23 cellular contexts compared by ENCODE assay signal in genomic region chr4:82394896-82395295, GRCh38. TPM values are rescaled to one million over a fixed set of nuclear protein-coding genes. Genes with fewer than 3 reads are reported as not detected.
DNase-seq lines count a peak whose midpoint lies in the region; ATAC-seq and TF ChIP-seq lines count a peak whose summit lies in the region.
"Had no signal": no experiment of that assay in that cellular context is flagged by ENCODE, and none has a peak within 500 bp of the region (broad histone marks: within the 10 kb centered on the region; RNA-seq: fewer than 3 reads in every experiment).

No MANE protein-coding gene starts in this region.

- H3F3A ChIP-seq in PC-9 (ENCODE audit: insufficient read depth, low read depth): peaks cover 12% of the 10 kb centered on the region

- no peaks in the 10 kb centered on the region for H3K79me2 ChIP-seq in PC-9 (ENCODE audit: low read depth)

- CTCF ChIA-PET in PC-9 (lab: Charles Lee): interaction anchor here (0.7 kb wide), 1 partner anchor 34 kb away, joined by 3 read pairs; no protein-coding TSS in a partner anchor

- no peaks in the 10 kb centered on the region for H3K9me2 ChIP-seq in PC-9 (ENCODE audit: insufficient read depth)

- H3K27ac ChIP-seq in PC-9: peak overlapping the region; percentile 94
- H3K27ac ChIP-seq in caudate nucleus (ENCODE audit: low read depth, low read length): no peak overlapping the region
- H3K27ac ChIP-seq: cardiac muscle cell, lower lobe of right lung, prostate gland, SJCRH30, uterus had no signal

- no peak overlapping the region; the same call in 1 of the 2 replicates for H3K4me3 ChIP-seq in PC-9
- H3K4me3 ChIP-seq: cardiac muscle cell, lower lobe of right lung, prostate gland, SJCRH30, uterus had no signal

- H2AFZ ChIP-seq in PC-9: peak overlapping the region; percentile 79

- no peaks in the 10 kb centered on the region for H3K9me3 ChIP-seq in PC-9 (ENCODE audit: insufficient read depth, low read depth)
- H3K9me3 ChIP-seq: lower lobe of right lung, prostate gland, uterus had no signal

- peak; percentile 99 for ATAC-seq in esophagus mucosa

- no peaks in the 10 kb centered on the region for H4K20me1 ChIP-seq in PC-9 (ENCODE audit: insufficient read depth)

- H3K4me1 ChIP-seq in PC-9 (replicated peaks; ENCODE audit: insufficient read depth): peaks cover 16% of the 10 kb centered on the region
- H3K4me1 ChIP-seq: lower lobe of right lung, prostate gland, SJCRH30, uterus had no signal

- TF ChIP-seq CTCF in PC-9 (conservative IDR thresholded peaks at IDR 0.05): no peak

- no TSS peak for BruUV-seq in PC-9 (replicated peaks; lab: Mats Ljungman, UMichigan)

- H3K36me3 ChIP-seq in PC-9 (ENCODE audit: low read depth): no peaks in the 10 kb centered on the region
- H3K36me3 ChIP-seq: cardiac muscle cell, lower lobe of right lung, prostate gland, SJCRH30, uterus had no signal

- H3K4me2 ChIP-seq in PC-9: peak overlapping the region; percentile 65

- intact Hi-C loops in PC-9 (cut with micrococcal nuclease; ENCODE audit: unreplicated experiment) (no loop called here), cardiac septum (cut with DNase I) (no loop called here)

- H3K27me3 ChIP-seq in PC-9 (ENCODE audit: insufficient read depth, low read depth): no peaks in the 10 kb centered on the region
- H3K27me3 ChIP-seq: cardiac muscle cell, SJCRH30, uterus had no signal

- DNase-seq in HK-2 (ENCODE audit: unreplicated experiment) (peak; percentile 37), PC-9 (peak; percentile 43 to 95), renal cortical epithelial cell (ENCODE audit: low read depth) (peak; percentile 92), caudate nucleus (lab: John Stamatoyannopoulos, UW) (no peak), cardiac septum (ENCODE audit: low spot score) (no peak), NCI-H1436 (lab: John Stamatoyannopoulos, UW) (no peak)
- DNase-seq: activated naive CD4-positive, alpha-beta T cell treated with anti-CD3 and anti-CD28 coated beads for 36 hours; activated T-cell treated with anti-CD3 and anti-CD28 coated beads, Interleukin-2, amount 50 U/mL, for 24 hours; amygdala; CD4-positive, CD25-positive, alpha-beta regulatory T cell; dermis blood vessel endothelial cell; DMS79 treated with DMSO at 0.1 percent for 48 hours; immature natural killer cell; lower lobe of right lung; NCI-H1694 treated with DMSO at 0.1 percent for 48 hours; NCI-H2227 treated with DMSO at 0.1 percent for 48 hours; NCI-H774; SJCRH30; T-helper 1 cell; uterus had no signal

- POLR2A ChIA-PET in PC-9 (lab: Charles Lee; ENCODE audit: unreplicated experiment): interaction anchor here (0.5 to 0.7 kb wide), 3 partner anchors 14 to 617 kb away, joined by 3 to 6 read pairs (median 3); no protein-coding TSS in a partner anchor

RNA-seq across cellular contexts. Expression of gene HNRNPD, which starts 21.1 kb away (rescaled TPM):
- total RNA-seq in PC-9 (2021) (165 and 221 TPM in 2 replicates), esophagus mucosa (122 TPM), renal cortical epithelial cell (22.2 and 101 TPM in 2 replicates), cardiac septum (110 TPM)

RNA-seq across cellular contexts. Expression of gene HNRNPDL, which starts 35.4 kb away (rescaled TPM):
- total RNA-seq in PC-9 (2021): 179 and 193 TPM in 2 replicates
- 111 TPM for total RNA-seq in esophagus mucosa
- total RNA-seq in renal cortical epithelial cell: 174 and 185 TPM in 2 replicates
- total RNA-seq in cardiac septum: 154 TPM

RNA-seq across cellular contexts. Expression of gene ENOPH1, which starts 35.5 kb away (rescaled TPM):
- total RNA-seq in PC-9 (2021) (19.8 and 22.3 TPM in 2 replicates), esophagus mucosa (22.4 TPM), renal cortical epithelial cell (53.8 and 62.7 TPM in 2 replicates), cardiac septum (18.6 TPM)

Comparison
In these comparisons a context has a peak if more than half of its experiments do, and no peak if none do; other contexts are left out.
1. DNase-seq: peak in HK-2 (single experiment), PC-9 (2 of 2) and renal cortical epithelial cell (single experiment); none in caudate nucleus (0 of 61), cardiac septum (single experiment) and NCI-H1436 (single experiment).